In the genomic region with DNA sequence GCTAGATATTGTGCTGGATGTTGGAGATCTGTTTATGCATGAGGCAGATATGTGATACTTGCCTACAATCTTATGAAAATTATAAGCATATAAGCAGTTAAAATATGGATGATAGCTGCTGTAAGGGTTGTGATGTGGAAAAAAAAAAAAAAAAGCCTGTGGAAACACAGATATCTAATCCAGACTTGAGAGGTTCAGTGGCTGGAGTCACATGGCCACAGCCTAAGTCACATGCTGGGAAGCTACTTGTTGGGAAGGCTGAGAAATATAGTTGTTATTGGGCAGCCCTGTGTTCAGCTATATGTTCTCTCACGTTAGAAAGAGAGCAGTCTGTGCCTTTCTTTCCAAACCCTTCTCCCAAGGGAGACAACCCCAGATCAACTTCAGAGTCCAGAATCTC, we compare ENCODE assay signal across 30 cellular contexts.
"Had no signal": no experiment of that assay in that cellular context is flagged by ENCODE, and none has a peak within 500 bp of the region (broad histone marks: within the 10 kb centered on the region; RNA-seq: fewer than 3 reads in every experiment).

No MANE protein-coding gene starts in this region.

- H3K4me3 ChIP-seq: esophagus squamous epithelium, gastroesophageal sphincter, heart right ventricle, hepatocyte had no signal

- FAIRE-seq: astrocyte, bronchial epithelial cell, colon had no signal

- H3K4me2 ChIP-seq: hepatocyte had no signal

- ATAC-seq: activated T-cell treated with anti-CD3 and anti-CD28 coated beads, Interleukin-2, amount 50 U/mL, for 4 hours; activated T-helper 17 cell treated with anti-CD3 and anti-CD28 coated beads, Interleukin-2, amount 50 U/mL, for 72 hours; effector memory CD8-positive, alpha-beta T cell; gastroesophageal sphincter; heart right ventricle; T-helper 17 cell had no signal

- H3K36me3 ChIP-seq: brain microvascular endothelial cell, esophagus squamous epithelium, gastroesophageal sphincter, heart right ventricle had no signal

- DNase-seq: activated CD4-positive, alpha-beta memory T cell treated with anti-CD3 and anti-CD28 coated beads, Interleukin-2, amount 10 ng/mL, durations not matched to agents 7 days and 5 days; activated CD4-positive, alpha-beta T cell treated with anti-CD3 and anti-CD28 coated beads for 1 hour; activated CD4-positive, alpha-beta T cell treated with anti-CD3 and anti-CD28 coated beads for 4 hours; activated CD4-positive, alpha-beta T cell treated with anti-CD3 and anti-CD28 coated beads, Interleukin-2, amount 10 ng/mL, durations not matched to agents 7 days and 5 days; activated CD4-positive, alpha-beta T cell treated with anti-CD3 and anti-CD28 coated beads, Interleukin-2, amount 50 U/mL, for 4 hours; activated CD8-positive, alpha-beta memory T cell treated with anti-CD3 and anti-CD28 coated beads, Interleukin-2, amount 50 U/mL, for 48 hours; activated effector memory CD4-positive, alpha-beta T cell treated with Interleukin-2 at 50 U/mL for 16 hours; activated gamma-delta T cell treated with Interleukin-2 at 50 U/mL for 16 hours; activated naive CD4-positive, alpha-beta T cell treated with anti-CD3 and anti-CD28 coated beads, Interleukin-2, amount 50 U/mL, for 16 hours; activated naive CD4-positive, alpha-beta T cell treated with Interleukin-2 at 50 U/mL for 16 hours; activated T-cell treated with anti-CD3 and anti-CD28 coated beads for 4 hours; activated T-cell treated with anti-CD3 and anti-CD28 coated beads, Interleukin-2, amount 50 U/mL, for 4 hours; amniotic stem cell; anterior cingulate cortex; brain microvascular endothelial cell; cortex of kidney; dermis blood vessel endothelial cell; effector CD4-positive, alpha-beta T cell; effector memory CD8-positive, alpha-beta T cell; esophagus squamous epithelium; foreskin melanocyte; heart right ventricle; T-helper 17 cell; T1000 had no signal

- H2AFZ ChIP-seq: hepatocyte had no signal

- H3K27me3 ChIP-seq: brain microvascular endothelial cell, esophagus squamous epithelium, gastroesophageal sphincter, heart right ventricle, hepatocyte had no signal

- H3K27ac ChIP-seq: brain microvascular endothelial cell, esophagus squamous epithelium, gastroesophageal sphincter, heart right ventricle, hepatocyte had no signal

- H3K9me3 ChIP-seq: esophagus squamous epithelium, gastroesophageal sphincter had no signal
